Comparison of ENCODE assay signal across 1 cellular context in the genomic region with DNA sequence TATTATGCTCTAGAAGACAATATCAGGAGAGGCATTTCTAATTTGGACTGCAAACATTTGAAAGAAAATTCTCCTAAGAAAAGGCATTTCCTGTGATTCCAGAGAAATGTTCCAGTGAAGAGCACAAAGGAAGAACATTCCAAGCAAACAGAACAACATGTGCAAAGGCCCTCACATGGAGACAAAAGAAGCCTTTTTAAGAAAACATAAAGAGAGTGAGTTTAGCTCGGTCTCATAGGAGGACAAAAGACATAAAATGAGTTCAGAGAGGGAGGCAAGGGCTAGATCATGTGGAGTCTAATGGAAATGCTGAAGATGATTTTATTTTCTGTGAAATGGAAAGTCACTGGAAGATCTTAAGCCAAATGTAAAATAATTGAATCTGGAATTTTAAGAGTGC.
TF ChIP-seq lines count a peak whose summit lies in the region.

No MANE protein-coding gene starts in this region.

TF ChIP-seq in IMR-90, 13 proteins besides CTCF, POLR2A, EP300 and RAD21 (continued from another document):
- TF ChIP-seq, protein P1, sequence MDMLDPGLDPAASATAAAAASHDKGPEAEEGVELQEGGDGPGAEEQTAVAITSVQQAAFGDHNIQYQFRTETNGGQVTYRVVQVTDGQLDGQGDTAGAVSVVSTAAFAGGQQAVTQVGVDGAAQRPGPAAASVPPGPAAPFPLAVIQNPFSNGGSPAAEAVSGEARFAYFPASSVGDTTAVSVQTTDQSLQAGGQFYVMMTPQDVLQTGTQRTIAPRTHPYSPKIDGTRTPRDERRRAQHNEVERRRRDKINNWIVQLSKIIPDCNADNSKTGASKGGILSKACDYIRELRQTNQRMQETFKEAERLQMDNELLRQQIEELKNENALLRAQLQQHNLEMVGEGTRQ (IDR thresholded peaks at IDR 0.05; ENCODE audit: low read depth, low read length): no peak
- TF ChIP-seq FOS (IDR thresholded peaks at IDR 0.05; ENCODE audit: low read depth, low read length) (no peak), RFX5 (IDR thresholded peaks at IDR 0.05; ENCODE audit: low read depth, low read length) (no peak), MXI1 (IDR thresholded peaks at IDR 0.05; ENCODE audit: borderline replicate concordance, low read depth, low read length) (no peak), MAZ (IDR thresholded peaks at IDR 0.05; ENCODE audit: borderline replicate concordance, low read depth, low read length) (no peak), MAFK (IDR thresholded peaks at IDR 0.05; ENCODE audit: low read depth, low read length) (no peak), NFE2L2 (IDR thresholded peaks at IDR 0.05; ENCODE audit: low read depth, low read length) (no peak), SMC3 (IDR thresholded peaks at IDR 0.05; ENCODE audit: low read depth, low read length) (no peak), BHLHE40 (IDR thresholded peaks at IDR 0.05; ENCODE audit: low read depth, low read length) (no peak), CHD1 (IDR thresholded peaks at IDR 0.05; ENCODE audit: low read depth, low read length) (no peak)
- TF ChIP-seq, protein P2, sequence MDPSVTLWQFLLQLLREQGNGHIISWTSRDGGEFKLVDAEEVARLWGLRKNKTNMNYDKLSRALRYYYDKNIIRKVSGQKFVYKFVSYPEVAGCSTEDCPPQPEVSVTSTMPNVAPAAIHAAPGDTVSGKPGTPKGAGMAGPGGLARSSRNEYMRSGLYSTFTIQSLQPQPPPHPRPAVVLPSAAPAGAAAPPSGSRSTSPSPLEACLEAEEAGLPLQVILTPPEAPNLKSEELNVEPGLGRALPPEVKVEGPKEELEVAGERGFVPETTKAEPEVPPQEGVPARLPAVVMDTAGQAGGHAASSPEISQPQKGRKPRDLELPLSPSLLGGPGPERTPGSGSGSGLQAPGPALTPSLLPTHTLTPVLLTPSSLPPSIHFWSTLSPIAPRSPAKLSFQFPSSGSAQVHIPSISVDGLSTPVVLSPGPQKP (IDR thresholded peaks at IDR 0.05; ENCODE audit: borderline replicate concordance, low read depth, low read length): no peak
